In the genomic region with DNA sequence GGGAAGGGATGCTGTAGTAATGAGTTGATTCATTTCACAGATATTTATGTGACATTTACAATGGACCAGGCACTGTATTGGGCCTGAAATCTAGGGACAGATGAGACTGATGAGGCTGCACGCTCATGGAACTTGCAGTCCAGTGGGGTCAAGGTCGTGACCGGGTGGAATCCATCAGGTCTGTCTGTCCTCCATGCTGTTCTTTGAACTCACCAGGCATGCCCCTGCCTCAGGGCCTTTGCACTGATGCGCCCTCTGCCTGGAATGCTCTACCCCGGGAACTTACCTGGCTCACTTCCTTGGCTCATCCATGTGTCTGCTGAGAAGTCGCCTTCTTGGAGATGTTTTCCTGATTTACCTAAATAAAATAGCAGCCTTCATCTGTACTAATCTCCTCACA, we compare ENCODE assay signal across 29 cellular contexts.
"Had no signal": no experiment of that assay in that cellular context is flagged by ENCODE, and none has a peak within 500 bp of the region (broad histone marks: within the 10 kb centered on the region; RNA-seq: fewer than 3 reads in every experiment).

No MANE protein-coding gene starts in this region.

- DNase-seq: hypothalamus; immature natural killer cell; left ventricle myocardium inferior; mesendoderm; midbrain; mucosa of descending colon; naive thymus-derived CD4-positive, alpha-beta T cell; occipital lobe; pancreas; posterior cingulate gyrus; right cardiac atrium; stimulated activated CD4-positive, alpha-beta T cell treated with anti-CD3 and anti-CD28 coated beads, Interleukin-12 subunit alpha, Interleukin-12 subunit beta, amount 100 ng/mL, for 4 hours; stimulated activated CD4-positive, alpha-beta T cell treated with anti-CD3 and anti-CD28 coated beads, Interleukin-15, amount 100 ng/mL, for 24 hours; stimulated activated CD4-positive, alpha-beta T cell treated with anti-CD3 and anti-CD28 coated beads, Interleukin-2, amount 100 ng/mL, for 24 hours; stimulated activated CD4-positive, alpha-beta T cell treated with anti-CD3 and anti-CD28 coated beads, Interleukin-4, amount 100 ng/mL, for 1 hour; stimulated activated naive B cell treated with anti-CD40 and anti-IgM and Interleukin-4, amounts not matched to agents 10 μg/mL and 1 μg/mL and 100 μg/mL, for 72 hours; stimulated activated naive CD8-positive, alpha-beta T cell treated with anti-CD3 and anti-CD28 coated beads, Interleukin-15, Interleukin-2, amounts not matched to agents 100 U/mL and 50 U/mL, for 24 hours; stomach; testis; thyroid gland; transverse colon; upper lobe of left lung had no signal

- H3K36me3 Mint-ChIP-seq: immature natural killer cell; natural killer cell treated with Interleukin-12 subunit alpha and Interleukin-12 subunit beta and Interleukin-15 and Interleukin-18, amount 100 ng/mL, for 72 hours had no signal

- ATAC-seq: mucosa of descending colon; naive thymus-derived CD4-positive, alpha-beta T cell; pancreas; right cardiac atrium; sciatic nerve; stimulated activated naive B cell treated with anti-CD40 and anti-IgM and Interleukin-4, amounts not matched to agents 10 μg/mL and 1 μg/mL and 100 μg/mL, for 72 hours; stimulated activated naive CD8-positive, alpha-beta T cell treated with anti-CD3 and anti-CD28 coated beads, Interleukin-15, Interleukin-2, amounts not matched to agents 100 U/mL and 50 U/mL, for 24 hours had no signal

- H3K9me3 ChIP-seq: left ventricle myocardium inferior, mucosa of descending colon, neutrophil, pancreas, prostate gland, testis, thyroid gland, transverse colon, upper lobe of left lung had no signal

- H3K27ac ChIP-seq: left ventricle myocardium inferior, neutrophil, pancreas, prostate gland, skin epidermis, stomach, testis, thyroid gland, transverse colon, upper lobe of left lung had no signal

- H3K36me3 ChIP-seq: left ventricle myocardium inferior, neutrophil, pancreas, prostate gland, stomach, thyroid gland, transverse colon, upper lobe of left lung had no signal

- H3K27ac Mint-ChIP-seq: natural killer cell treated with Interleukin-12 subunit alpha and Interleukin-12 subunit beta and Interleukin-15 and Interleukin-18, amount 100 ng/mL, for 72 hours; stimulated activated naive B cell treated with anti-CD40 and anti-IgM and Interleukin-4, amounts not matched to agents 10 μg/mL and 1 μg/mL and 100 μg/mL, for 72 hours had no signal

- H3K4me3 Mint-ChIP-seq: immature natural killer cell; naive thymus-derived CD4-positive, alpha-beta T cell; natural killer cell treated with Interleukin-12 subunit alpha and Interleukin-12 subunit beta and Interleukin-15 and Interleukin-18, amount 100 ng/mL, for 72 hours; neural crest cell; stimulated activated naive B cell treated with anti-CD40 and anti-IgM and Interleukin-4, amounts not matched to agents 10 μg/mL and 1 μg/mL and 100 μg/mL, for 72 hours had no signal

- H3K4me3 ChIP-seq: left ventricle myocardium inferior, lung, mucosa of descending colon, pancreas, prostate gland, skin epidermis, stomach, testis, thyroid gland, transverse colon, upper lobe of left lung had no signal

- H3K9me3 Mint-ChIP-seq: immature natural killer cell had no signal

- H3K4me1 ChIP-seq: left ventricle myocardium inferior, pancreas, prostate gland, stomach, testis, thyroid gland, transverse colon, upper lobe of left lung had no signal

- H3K27me3 ChIP-seq: pancreas, testis, thyroid gland, transverse colon, upper lobe of left lung had no signal

- H3K4me1 Mint-ChIP-seq: immature natural killer cell, neural crest cell had no signal
